Comparison of ENCODE assay signal across 16 cellular contexts in the genomic region with DNA sequence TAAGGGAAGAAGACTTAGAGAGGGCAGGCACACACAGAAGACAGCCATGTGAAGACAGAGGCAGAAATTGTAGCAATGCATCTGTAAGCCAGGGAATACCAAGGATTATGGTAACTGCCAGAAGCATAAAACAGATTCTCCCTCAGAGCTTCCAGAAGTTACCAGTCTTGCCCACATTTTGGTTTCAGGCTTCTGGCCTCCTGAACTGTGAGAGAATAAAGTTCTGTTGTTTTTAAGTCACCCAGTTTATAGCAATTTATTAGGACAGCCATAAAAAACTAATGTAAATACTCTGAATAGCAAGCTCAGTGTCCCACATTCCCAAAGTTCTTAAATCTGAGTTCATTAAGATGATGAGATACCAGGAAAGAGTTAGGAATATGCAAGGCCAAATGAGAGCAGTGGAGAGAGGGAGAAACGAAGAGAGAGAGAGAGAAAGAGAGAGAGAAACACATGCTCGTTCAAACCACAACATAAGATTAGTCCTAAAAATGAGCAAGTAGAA.
A peak's percentile ranks its signal among the peaks of the same experiment; 100 is the strongest.
DNase-seq lines count a peak whose midpoint lies in the region; ATAC-seq and TF ChIP-seq lines count a peak whose summit lies in the region.
"Had no signal": no experiment of that assay in that cellular context is flagged by ENCODE, and none has a peak within 500 bp of the region (broad histone marks: within the 10 kb centered on the region; RNA-seq: fewer than 3 reads in every experiment).

No MANE protein-coding gene starts in this region.

- ATAC-seq in upper lobe of left lung (ENCODE audit: low FRiP score in 2 of 2): no peak
- no peak for ATAC-seq in GM18519 (IDR thresholded peaks at IDR 0.05; ENCODE audit: low FRiP score, unreplicated experiment)
- ATAC-seq in activated T-helper 17 cell treated with anti-CD3 and anti-CD28 coated beads, Interleukin-2, amount 50 U/mL, for 72 hours (replicated peaks): no peak
- ATAC-seq: CD8-positive, alpha-beta T cell; HCT116 had no signal

- DNase-seq in BJ (ENCODE audit: low read depth) (peak; percentile 84), esophagus muscularis mucosa (ENCODE audit: extremely low spot score) (peak; percentile 47), nephron progenitor cell (no peak), upper lobe of left lung (no peak)
- DNase-seq: BE2C; CD8-positive, alpha-beta T cell; COR-L47; DMS153; DMS79 treated with DMSO at 0.1 percent for 48 hours; GDM1 had no signal

- H3K27ac ChIP-seq in HEK293 (ENCODE audit: extremely low read depth, low read depth, low read length): no peak overlapping the region
- no peak overlapping the region for H3K27ac ChIP-seq in esophagus muscularis mucosa (replicated peaks in 1 of 4)
- H3K27ac ChIP-seq in upper lobe of left lung: no peak overlapping the region

- H3K27ac Mint-ChIP-seq in nephron progenitor cell: peak overlapping the region; percentile 15
- no peak overlapping the region for H3K27ac Mint-ChIP-seq in activated T-helper 17 cell treated with anti-CD3 and anti-CD28 coated beads, Interleukin-2, amount 50 U/mL, for 72 hours
- H3K27ac Mint-ChIP-seq: CD14-positive monocyte; CD8-positive, alpha-beta T cell had no signal

- POLR2A ChIA-PET in BJ (lab: Charles Lee) (no interaction called here), HEK293 (lab: Yijun Ruan, JAX) (no interaction called here)

- peaks cover 38% of the 10 kb centered on the region for H3K4me1 Mint-ChIP-seq in nephron progenitor cell
- no peaks in the 10 kb centered on the region for H3K4me1 Mint-ChIP-seq in activated T-helper 17 cell treated with anti-CD3 and anti-CD28 coated beads, Interleukin-2, amount 50 U/mL, for 72 hours
- H3K4me1 Mint-ChIP-seq: CD14-positive monocyte had no signal

- H3K9me3 ChIP-seq in HEK293 (ENCODE audit: control insufficient read depth, insufficient read depth, low read depth, low read length): no peaks in the 10 kb centered on the region
- H3K9me3 ChIP-seq in esophagus muscularis mucosa: peaks cover 0 to 19% (median 16%) of the 10 kb centered on the region in 4 donors
- H3K9me3 ChIP-seq in upper lobe of left lung: peaks cover 9 to 14% (median 9%) of the 10 kb centered on the region in 4 donors
- H3K9me3 ChIP-seq: BE2C had no signal

- H3K27me3 Mint-ChIP-seq in nephron progenitor cell (ENCODE audit: low read depth, poor library complexity): no peaks in the 10 kb centered on the region
- peaks cover 30% of the 10 kb centered on the region for H3K27me3 Mint-ChIP-seq in activated T-helper 17 cell treated with anti-CD3 and anti-CD28 coated beads, Interleukin-2, amount 50 U/mL, for 72 hours

- TF ChIP-seq POLR2A in esophagus muscularis mucosa (IDR thresholded peaks at IDR 0.05; ENCODE audit: low read depth) (no peak), upper lobe of left lung (IDR thresholded peaks at IDR 0.05) (no peak)

- WGBS in esophagus muscularis mucosa: 69% methylated on average over 2 of the region's 2 CpGs
- 75 to 78% methylated on average over 2 of the region's 2 CpGs for WGBS in upper lobe of left lung, 2 donors

- H3K27me3 ChIP-seq in BJ (ENCODE audit: control insufficient read depth, insufficient read depth, low read length) (no peaks in the 10 kb centered on the region), esophagus muscularis mucosa (no peaks in the 10 kb centered on the region), upper lobe of left lung (no peaks in the 10 kb centered on the region)
- H3K27me3 ChIP-seq: BE2C had no signal

- H3K9me3 Mint-ChIP-seq in nephron progenitor cell: peaks cover 47% of the 10 kb centered on the region
- peaks cover 21% of the 10 kb centered on the region for H3K9me3 Mint-ChIP-seq in activated T-helper 17 cell treated with anti-CD3 and anti-CD28 coated beads, Interleukin-2, amount 50 U/mL, for 72 hours

- H3K4me3 ChIP-seq in BJ (ENCODE audit: low read depth, low read length): no peak overlapping the region
- H3K4me3 ChIP-seq in HEK293 (ENCODE audit: low read depth, low read length): no peak overlapping the region
- H3K4me3 ChIP-seq in esophagus muscularis mucosa: no peak overlapping the region
- no peak overlapping the region for H3K4me3 ChIP-seq in upper lobe of left lung
- H3K4me3 ChIP-seq: K562 had no signal

- peaks cover 27% of the 10 kb centered on the region for H3K36me3 Mint-ChIP-seq in nephron progenitor cell (ENCODE audit: low read depth)
- no peaks in the 10 kb centered on the region for H3K36me3 Mint-ChIP-seq in activated T-helper 17 cell treated with anti-CD3 and anti-CD28 coated beads, Interleukin-2, amount 50 U/mL, for 72 hours (ENCODE audit: low read depth)
- H3K36me3 Mint-ChIP-seq: CD14-positive monocyte; CD8-positive, alpha-beta T cell had no signal

- H3K4me3 Mint-ChIP-seq in nephron progenitor cell: no peak overlapping the region
- H3K4me3 Mint-ChIP-seq in activated T-helper 17 cell treated with anti-CD3 and anti-CD28 coated beads, Interleukin-2, amount 50 U/mL, for 72 hours: no peak overlapping the region
- H3K4me3 Mint-ChIP-seq: CD14-positive monocyte; CD8-positive, alpha-beta T cell had no signal

- CTCF ChIA-PET in BJ (lab: Yijun Ruan, JAX): no interaction called here
- CTCF ChIA-PET in HEK293 (lab: Yijun Ruan, JAX): interaction anchor here (0.5 to 0.7 kb wide), 3 partner anchors 102 to 273 kb away, joined by 3 read pairs; no protein-coding TSS in a partner anchor

- intact Hi-C loops in esophagus muscularis mucosa (cut with DNase I): no loop called here

- H3K4me1 ChIP-seq in HEK293 (ENCODE audit: control insufficient read depth, insufficient read depth, low read length): peaks cover 19% of the 10 kb centered on the region
- no peaks in the 10 kb centered on the region for H3K4me1 ChIP-seq in esophagus muscularis mucosa
- no peaks in the 10 kb centered on the region for H3K4me1 ChIP-seq in upper lobe of left lung
- H3K4me1 ChIP-seq: BE2C had no signal

- no peaks in the 10 kb centered on the region for H3K36me3 ChIP-seq in BJ (ENCODE audit: control insufficient read depth, insufficient read depth, low read length)
- no peaks in the 10 kb centered on the region for H3K36me3 ChIP-seq in HEK293 (ENCODE audit: control insufficient read depth in 2 of 2, insufficient read depth in 1 of 2, low read length in 2 of 2)
- H3K36me3 ChIP-seq in esophagus muscularis mucosa: no peaks in the 10 kb centered on the region
- no peaks in the 10 kb centered on the region for H3K36me3 ChIP-seq in upper lobe of left lung
- H3K36me3 ChIP-seq: BE2C had no signal

- TF ChIP-seq CTCF in BJ (IDR thresholded peaks at IDR 0.05; ENCODE audit: insufficient read depth, low read depth, low read length): no peak
- TF ChIP-seq CTCF in HEK293 (tag by site-specific recombination; IDR thresholded peaks at IDR 0.05): no peak
- TF ChIP-seq CTCF in esophagus muscularis mucosa (IDR thresholded peaks at IDR 0.05): no peak
- no peak for TF ChIP-seq CTCF in nephron progenitor cell (IDR thresholded peaks at IDR 0.05)
- no peak for TF ChIP-seq CTCF in upper lobe of left lung (IDR thresholded peaks at IDR 0.05)

- TF ChIP-seq EP300 in esophagus muscularis mucosa (IDR thresholded peaks at IDR 0.05) (no peak), upper lobe of left lung (IDR thresholded peaks at IDR 0.05) (no peak)

TF ChIP-seq in HEK293, 187 proteins besides CTCF, POLR2A, EP300 and RAD21:
- TF ChIP-seq ZNF596 (tag by site-specific recombination; IDR thresholded peaks at IDR 0.05): peak; percentile 67; the same call in 1 of the 2 replicates
- TF ChIP-seq ZNF211 (tag by site-specific recombination; IDR thresholded peaks at IDR 0.05; ENCODE audit: low read depth): no peak
- no peak for TF ChIP-seq ZFP37 (tag by site-specific recombination; IDR thresholded peaks at IDR 0.05)
- TF ChIP-seq ZNF513 (tag by site-specific recombination; IDR thresholded peaks at IDR 0.05): no peak
- no peak for TF ChIP-seq BCL11B (tag by site-specific recombination; IDR thresholded peaks at IDR 0.05; ENCODE audit: low read depth)
- no peak for TF ChIP-seq ZNF658 (tag by site-specific recombination; IDR thresholded peaks at IDR 0.05)
- TF ChIP-seq RBAK (tag by site-specific recombination; IDR thresholded peaks at IDR 0.05): no peak

Comparison
In these comparisons a context has a peak if more than half of its experiments do, and no peak if none do; other contexts are left out.
1. DNase-seq: peak in BJ (single experiment) and esophagus muscularis mucosa (single experiment); none in nephron progenitor cell (single experiment) and upper lobe of left lung (0 of 2).